Comparison of ENCODE assay signal across 1 cellular context in the genomic region with DNA sequence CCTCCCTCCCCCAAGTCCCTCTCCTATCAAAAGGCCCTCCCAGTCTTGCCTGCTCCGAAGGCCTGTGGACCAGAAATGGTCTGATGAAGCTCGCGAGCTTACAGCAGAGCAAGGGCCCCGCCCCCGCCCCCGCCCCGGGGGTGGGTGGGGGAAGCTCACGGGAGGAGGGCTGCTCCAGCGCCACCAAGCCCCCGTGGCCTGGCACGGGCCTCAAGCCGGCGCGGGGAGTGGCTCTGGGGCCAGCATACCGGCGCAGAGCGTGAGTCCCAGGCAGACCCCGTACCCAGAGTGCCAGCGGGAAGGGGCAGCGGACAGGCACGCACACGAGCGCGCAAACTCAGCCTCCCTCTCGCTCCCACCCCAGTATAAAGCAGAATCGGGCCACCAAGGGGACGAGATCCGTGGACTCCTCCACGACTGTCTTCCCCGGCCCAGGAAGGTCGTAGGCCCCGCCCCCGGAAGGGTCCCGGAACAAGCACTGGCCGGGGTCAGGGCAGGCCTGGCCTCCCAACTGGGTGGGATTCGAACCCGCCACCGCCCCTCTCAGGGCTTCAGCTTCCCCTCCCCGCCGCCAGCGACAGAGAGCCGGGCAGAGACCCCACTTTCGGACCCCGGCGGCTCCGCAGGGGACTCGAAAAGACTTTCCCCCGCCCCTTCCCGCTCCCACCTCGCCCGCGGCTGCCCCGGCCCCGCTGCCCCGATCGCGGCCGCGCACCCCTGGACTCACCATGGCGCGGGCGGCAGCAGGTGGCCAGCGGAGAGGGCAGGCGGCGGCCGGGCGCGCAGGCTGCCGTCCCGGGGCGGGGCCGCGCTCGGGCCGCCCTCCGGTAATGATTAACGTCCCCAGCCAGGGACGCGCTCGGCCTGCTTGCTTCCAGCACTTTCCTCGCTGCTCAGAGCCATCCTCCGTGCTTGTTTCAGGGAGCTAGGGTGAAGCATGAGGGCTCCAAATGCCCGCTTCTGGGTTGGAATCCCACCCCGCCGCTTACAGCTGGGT.
TF ChIP-seq lines count a peak whose summit lies in the region.

PCBD1 (minus strand) TSS at position 762 of the 997 bp plus-strand sequence; CDS start at position 730, 32 bp downstream.

TF ChIP-seq in HEK293, 187 proteins besides CTCF, POLR2A, EP300 and RAD21 (continued from another document and continues in another):
- TF ChIP-seq PATZ1 (tag by site-specific recombination; IDR thresholded peaks at IDR 0.05) (peak; percentile 88), KLF9 (tag by site-specific recombination; IDR thresholded peaks at IDR 0.05; ENCODE audit: low read depth) (peak; percentile 97), SETDB1 (IDR thresholded peaks at IDR 0.05; ENCODE audit: insufficient read length, low read length) (no peak), ZNF335 (tag by site-specific recombination; conservative IDR thresholded peaks at IDR 0.05) (peak; percentile 97), ZBTB49 (tag by site-specific recombination; IDR thresholded peaks at IDR 0.05; ENCODE audit: low read depth) (no peak), GLIS2 (tag by site-specific recombination; IDR thresholded peaks at IDR 0.05) (peak; percentile 85), ZNF169 (tag by site-specific recombination; IDR thresholded peaks at IDR 0.05) (no peak), ZNF174 (tag by site-specific recombination; IDR thresholded peaks at IDR 0.05) (no peak), ZNF707 (tag by site-specific recombination; IDR thresholded peaks at IDR 0.05) (no peak), HOXC10 (CRISPR knock-in tag; IDR thresholded peaks at IDR 0.05) (no peak), ZNF266 (tag by site-specific recombination; IDR thresholded peaks at IDR 0.05; ENCODE audit: low read depth) (no peak), ZBTB20 (tag by site-specific recombination; IDR thresholded peaks at IDR 0.05) (peak; percentile 98), ZNF692 (tag by site-specific recombination; IDR thresholded peaks at IDR 0.05) (peak; percentile 68), ZBTB48 (tag by site-specific recombination; IDR thresholded peaks at IDR 0.05) (peak; percentile 63), ZNF121 (tag by site-specific recombination; IDR thresholded peaks at IDR 0.05) (no peak), ZNF37A (tag by site-specific recombination; IDR thresholded peaks at IDR 0.05) (no peak), SCRT2 (tag by site-specific recombination; IDR thresholded peaks at IDR 0.05) (peak; percentile 71), MYNN (tag by site-specific recombination; IDR thresholded peaks at IDR 0.05; ENCODE audit: borderline replicate concordance) (no peak), ZNF354C (tag by site-specific recombination; IDR thresholded peaks at IDR 0.05; ENCODE audit: borderline replicate concordance, low read depth) (no peak), ZNF549 (tag by site-specific recombination; IDR thresholded peaks at IDR 0.05) (no peak), ZNF48 (tag by site-specific recombination; IDR thresholded peaks at IDR 0.05) (no peak), ZNF398 (tag by site-specific recombination; IDR thresholded peaks at IDR 0.05) (peak; percentile 89), ZBTB7A (tag by site-specific recombination; IDR thresholded peaks at IDR 0.05; ENCODE audit: low read depth) (peak; percentile 41; the same call in 1 of the 2 replicates), ZNF521 (tag by site-specific recombination; IDR thresholded peaks at IDR 0.05) (no peak), ZFP3 (tag by site-specific recombination; IDR thresholded peaks at IDR 0.05; ENCODE audit: low read depth) (no peak), ZNF561 (tag by site-specific recombination; IDR thresholded peaks at IDR 0.05; ENCODE audit: borderline replicate concordance) (no peak), ZBTB21 (tag by site-specific recombination; IDR thresholded peaks at IDR 0.05) (no peak), ZNF664 (tag by site-specific recombination; IDR thresholded peaks at IDR 0.05) (no peak), RBAK (tag by site-specific recombination; IDR thresholded peaks at IDR 0.05) (no peak), ZNF324 (tag by site-specific recombination; IDR thresholded peaks at IDR 0.05) (peak; percentile 62; the same call in 1 of the 2 replicates), ZNF510 (tag by site-specific recombination; IDR thresholded peaks at IDR 0.05; ENCODE audit: insufficient replicate concordance) (no peak), ZNF18 (tag by site-specific recombination; IDR thresholded peaks at IDR 0.05) (no peak)
- TF ChIP-seq, protein P1, sequence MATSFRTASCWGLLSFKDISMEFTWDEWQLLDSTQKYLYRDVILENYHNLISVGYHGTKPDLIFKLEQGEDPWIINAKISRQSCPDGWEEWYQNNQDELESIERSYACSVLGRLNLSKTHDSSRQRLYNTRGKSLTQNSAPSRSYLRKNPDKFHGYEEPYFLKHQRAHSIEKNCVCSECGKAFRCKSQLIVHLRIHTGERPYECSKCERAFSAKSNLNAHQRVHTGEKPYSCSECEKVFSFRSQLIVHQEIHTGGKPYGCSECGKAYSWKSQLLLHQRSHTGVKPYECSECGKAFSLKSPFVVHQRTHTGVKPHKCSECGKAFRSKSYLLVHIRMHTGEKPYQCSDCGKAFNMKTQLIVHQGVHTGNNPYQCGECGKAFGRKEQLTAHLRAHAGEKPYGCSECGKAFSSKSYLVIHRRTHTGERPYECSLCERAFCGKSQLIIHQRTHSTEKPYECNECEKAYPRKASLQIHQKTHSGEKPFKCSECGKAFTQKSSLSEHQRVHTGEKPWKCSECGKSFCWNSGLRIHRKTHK (tag by site-specific recombination; IDR thresholded peaks at IDR 0.05), result no peak
- TF ChIP-seq, protein P2, sequence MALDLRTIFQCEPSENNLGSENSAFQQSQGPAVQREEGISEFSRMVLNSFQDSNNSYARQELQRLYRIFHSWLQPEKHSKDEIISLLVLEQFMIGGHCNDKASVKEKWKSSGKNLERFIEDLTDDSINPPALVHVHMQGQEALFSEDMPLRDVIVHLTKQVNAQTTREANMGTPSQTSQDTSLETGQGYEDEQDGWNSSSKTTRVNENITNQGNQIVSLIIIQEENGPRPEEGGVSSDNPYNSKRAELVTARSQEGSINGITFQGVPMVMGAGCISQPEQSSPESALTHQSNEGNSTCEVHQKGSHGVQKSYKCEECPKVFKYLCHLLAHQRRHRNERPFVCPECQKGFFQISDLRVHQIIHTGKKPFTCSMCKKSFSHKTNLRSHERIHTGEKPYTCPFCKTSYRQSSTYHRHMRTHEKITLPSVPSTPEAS (tag by site-specific recombination; IDR thresholded peaks at IDR 0.05), result no peak
- TF ChIP-seq, protein P3, sequence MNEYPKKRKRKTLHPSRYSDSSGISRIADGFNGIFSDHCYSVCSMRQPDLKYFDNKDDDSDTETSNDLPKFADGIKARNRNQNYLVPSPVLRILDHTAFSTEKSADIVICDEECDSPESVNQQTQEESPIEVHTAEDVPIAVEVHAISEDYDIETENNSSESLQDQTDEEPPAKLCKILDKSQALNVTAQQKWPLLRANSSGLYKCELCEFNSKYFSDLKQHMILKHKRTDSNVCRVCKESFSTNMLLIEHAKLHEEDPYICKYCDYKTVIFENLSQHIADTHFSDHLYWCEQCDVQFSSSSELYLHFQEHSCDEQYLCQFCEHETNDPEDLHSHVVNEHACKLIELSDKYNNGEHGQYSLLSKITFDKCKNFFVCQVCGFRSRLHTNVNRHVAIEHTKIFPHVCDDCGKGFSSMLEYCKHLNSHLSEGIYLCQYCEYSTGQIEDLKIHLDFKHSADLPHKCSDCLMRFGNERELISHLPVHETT (tag by site-specific recombination; IDR thresholded peaks at IDR 0.05), result 0 out of 2 replicates have a peak, but pooled peaks have one; percentile 41
- TF ChIP-seq, protein P4, sequence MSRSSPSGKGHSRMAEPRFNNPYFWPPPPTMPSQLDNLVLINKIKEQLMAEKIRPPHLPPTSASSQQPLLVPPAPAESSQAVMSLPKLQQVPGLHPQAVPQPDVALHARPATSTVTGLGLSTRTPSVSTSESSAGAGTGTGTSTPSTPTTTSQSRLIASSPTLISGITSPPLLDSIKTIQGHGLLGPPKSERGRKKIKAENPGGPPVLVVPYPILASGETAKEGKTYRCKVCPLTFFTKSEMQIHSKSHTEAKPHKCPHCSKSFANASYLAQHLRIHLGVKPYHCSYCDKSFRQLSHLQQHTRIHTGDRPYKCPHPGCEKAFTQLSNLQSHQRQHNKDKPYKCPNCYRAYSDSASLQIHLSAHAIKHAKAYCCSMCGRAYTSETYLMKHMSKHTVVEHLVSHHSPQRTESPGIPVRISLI (tag by site-specific recombination; IDR thresholded peaks at IDR 0.05), result no peak
- TF ChIP-seq, protein P5, sequence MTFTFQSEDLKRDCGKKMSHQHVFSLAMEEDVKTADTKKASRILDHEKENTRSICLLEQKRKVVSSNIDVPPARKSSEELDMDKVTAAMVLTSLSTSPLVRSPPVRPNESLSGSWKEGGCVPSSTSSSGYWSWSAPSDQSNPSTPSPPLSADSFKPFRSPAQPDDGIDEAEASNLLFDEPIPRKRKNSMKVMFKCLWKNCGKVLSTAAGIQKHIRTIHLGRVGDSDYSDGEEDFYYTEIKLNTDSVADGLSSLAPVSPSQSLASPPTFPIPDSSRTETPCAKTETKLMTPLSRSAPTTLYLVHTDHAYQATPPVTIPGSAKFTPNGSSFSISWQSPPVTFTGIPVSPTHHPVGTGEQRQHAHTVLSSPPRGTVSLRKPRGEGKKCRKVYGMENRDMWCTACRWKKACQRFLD (tag by site-specific recombination; IDR thresholded peaks at IDR 0.05), result no peak
- TF ChIP-seq, protein P6, sequence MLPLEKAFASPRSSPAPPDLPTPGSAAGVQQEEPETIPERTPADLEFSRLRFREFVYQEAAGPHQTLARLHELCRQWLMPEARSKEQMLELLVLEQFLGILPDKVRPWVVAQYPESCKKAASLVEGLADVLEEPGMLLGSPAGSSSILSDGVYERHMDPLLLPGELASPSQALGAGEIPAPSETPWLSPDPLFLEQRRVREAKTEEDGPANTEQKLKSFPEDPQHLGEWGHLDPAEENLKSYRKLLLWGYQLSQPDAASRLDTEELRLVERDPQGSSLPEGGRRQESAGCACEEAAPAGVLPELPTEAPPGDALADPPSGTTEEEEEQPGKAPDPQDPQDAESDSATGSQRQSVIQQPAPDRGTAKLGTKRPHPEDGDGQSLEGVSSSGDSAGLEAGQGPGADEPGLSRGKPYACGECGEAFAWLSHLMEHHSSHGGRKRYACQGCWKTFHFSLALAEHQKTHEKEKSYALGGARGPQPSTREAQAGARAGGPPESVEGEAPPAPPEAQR (tag by site-specific recombination; IDR thresholded peaks at IDR 0.05), result no peak
